8 cellular contexts compared by ENCODE assay signal in the genomic region with DNA sequence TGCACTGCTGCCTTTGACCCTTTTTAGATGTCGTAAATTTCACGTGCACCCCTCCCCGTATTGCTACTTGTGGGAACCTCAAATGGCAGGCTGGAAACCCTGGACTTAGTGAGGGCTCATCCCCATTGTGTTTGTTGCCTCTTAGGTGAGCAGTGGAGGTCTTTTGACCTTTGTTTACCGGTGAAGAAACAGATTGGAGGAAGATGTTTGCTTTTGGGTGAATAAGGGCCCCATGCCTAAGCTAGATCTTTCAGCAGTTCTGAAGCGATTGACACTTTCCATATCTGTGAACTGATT. TPM values are rescaled to one million over a fixed set of nuclear protein-coding genes. Genes with fewer than 3 reads are reported as not detected.
DNase-seq lines count a peak whose midpoint lies in the region; ATAC-seq and TF ChIP-seq lines count a peak whose summit lies in the region.

No MANE protein-coding gene starts in this region.

- H3K36me3 ChIP-seq in BLaER1 = peaks cover 55% of the 10 kb centered on the region
- peaks cover 40% of the 10 kb centered on the region for H3K36me3 ChIP-seq in mesodermal cell (ENCODE audit: control insufficient read depth, insufficient read depth, low read length)

- no peaks in the 10 kb centered on the region; the same call in none of the 2 replicates for H3K27me3 Mint-ChIP-seq in HFFc6 (ENCODE audit: insufficient read depth)

- H3K27ac ChIP-seq in BLaER1 (peak overlapping the region; percentile 100), mesodermal cell (ENCODE audit: low read depth, low read length, severe bottlenecking) (peak overlapping the region; percentile 100)

- DNase-seq in HFFc6 = no peak
- DNase-seq in astrocyte of the cerebellum (ENCODE audit: low read depth) = no peak
- DNase-seq in GM03348 (ENCODE audit: low spot score) = no peak
- DNase-seq in hepatic stellate cell (ENCODE audit: low spot score) = no peak
- no peak for DNase-seq in OCI-M1 (lab: John Stamatoyannopoulos, UW)

- peak overlapping the region; percentile 84 for H3K4me2 ChIP-seq in BLaER1

- peaks cover 8% of the 10 kb centered on the region; the same call in 1 of the 2 replicates for H3K36me3 Mint-ChIP-seq in HFFc6 (ENCODE audit: low read depth)

- TF ChIP-seq CTCF in HFFc6 (IDR thresholded peaks at IDR 0.05) (no peak), astrocyte of the cerebellum (IDR thresholded peaks at IDR 0.05; ENCODE audit: low read depth, low read length, missing control alignments) (no peak)

- peaks cover 61% of the 10 kb centered on the region for H3K4me1 Mint-ChIP-seq in HFFc6 (ENCODE audit: low read depth)

- peak overlapping the region; percentile 100 for H3K9ac ChIP-seq in BLaER1

- H4K20me1 ChIP-seq in BLaER1 = peaks cover 54% of the 10 kb centered on the region

- no peak for ATAC-seq in HG03571 (IDR thresholded peaks at IDR 0.05; ENCODE audit: unreplicated experiment)

- peak overlapping the region; percentile 48; the same call in 1 of the 2 replicates for H3K27ac Mint-ChIP-seq in HFFc6

- 10 to 17% methylated on average over 2 to 5 of the region's 5 CpGs for WGBS in mesodermal cell (ENCODE audit: insufficient coverage in 2 of 2), 2 experiments

- H3K9me3 Mint-ChIP-seq in HFFc6 = no peaks in the 10 kb centered on the region

- peak overlapping the region; percentile 90 for H3K4me3 ChIP-seq in BLaER1
- H3K4me3 ChIP-seq in astrocyte of the cerebellum (ENCODE audit: low read depth, low read length) = peak overlapping the region; percentile 86
- H3K4me3 ChIP-seq in mesodermal cell (ENCODE audit: extremely low read depth, insufficient read depth, low read length, poor library complexity, severe bottlenecking) = peak overlapping the region; percentile 76

- H3K27me3 ChIP-seq in BLaER1 = no peaks in the 10 kb centered on the region

- H3K4me1 ChIP-seq in BLaER1 (peaks cover 91% of the 10 kb centered on the region), mesodermal cell (ENCODE audit: control insufficient read depth, insufficient read depth, low read length, poor library complexity, severe bottlenecking) (peaks cover 11% of the 10 kb centered on the region)

- H3K4me3 Mint-ChIP-seq in HFFc6 = peak overlapping the region; percentile 93

- in situ Hi-C loops in astrocyte of the cerebellum (cut with HindIII; ENCODE audit: low sequenced_read_pairs) = no loop called here

- H3K9me3 ChIP-seq in BLaER1 (no peaks in the 10 kb centered on the region), mesodermal cell (ENCODE audit: control insufficient read depth, low read length) (no peaks in the 10 kb centered on the region)

RNA-seq across cellular contexts. Expression of a gene that starts 0.8 kb away (rescaled TPM):
- 100 to 1,000 TPM in 1 of 6 experiments, 10 to 100 TPM in 5; 91.5 to 101 (median 97.3) TPM for total RNA-seq in HFFc6 (2021; fragmentation: NEBNext Ultra II Directional; extraction: Animal tissue kit (Norgen Biotek cat#: 25700))
- 178 TPM for polyA plus RNA-seq in mesodermal cell (2013, experiment 1 of 2)
- polyA plus RNA-seq in mesodermal cell (2013, experiment 2 of 2) = 153 TPM

RNA-seq across cellular contexts. Expression of a gene that starts 14.9 kb away (rescaled TPM):
- total RNA-seq in HFFc6 (2021; fragmentation: NEBNext Ultra II Directional; extraction: Animal tissue kit (Norgen Biotek cat#: 25700)) = 1 to 10 TPM; 1.7 to 3.6 (median 2.7) TPM
- 33.2 TPM for polyA plus RNA-seq in mesodermal cell (2013, experiment 1 of 2)
- polyA plus RNA-seq in mesodermal cell (2013, experiment 2 of 2) = 27.9 TPM

RNA-seq across cellular contexts. Expression of a gene that starts 19.8 kb away (rescaled TPM):
- total RNA-seq in HFFc6 (2021; fragmentation: NEBNext Ultra II Directional; extraction: Animal tissue kit (Norgen Biotek cat#: 25700)) = 100 to 1,000 TPM in 4 of 6 experiments, 10 to 100 TPM in 2; 89.3 to 117 (median 106) TPM
- polyA plus RNA-seq in mesodermal cell (2013, experiment 1 of 2) = 159 TPM
- 129 TPM for polyA plus RNA-seq in mesodermal cell (2013, experiment 2 of 2)

RNA-seq across cellular contexts. Expression of a gene that starts 24.8 kb away (rescaled TPM):
- 1 to 10 TPM in 3 of 6 experiments, under 1 TPM in 3; 0.48 to 4.0 (median 1.1) TPM for total RNA-seq in HFFc6 (2021; fragmentation: NEBNext Ultra II Directional; extraction: Animal tissue kit (Norgen Biotek cat#: 25700))
- 0.77 TPM for polyA plus RNA-seq in mesodermal cell (2013, experiment 1 of 2)
- polyA plus RNA-seq in mesodermal cell (2013, experiment 2 of 2) = 1.7 TPM

RNA-seq across cellular contexts. Expression of a gene that starts 33.3 kb away (rescaled TPM):
- total RNA-seq in HFFc6 (2021; fragmentation: NEBNext Ultra II Directional; extraction: Animal tissue kit (Norgen Biotek cat#: 25700)) = under 1 TPM in 2 of 6 experiments, not detected in 4; 0.33 to 0.57 TPM
- polyA plus RNA-seq in mesodermal cell (2013, experiment 1 of 2) = 1.00 TPM
- not detected for polyA plus RNA-seq in mesodermal cell (2013, experiment 2 of 2)
